In genomic region chr17:40419559-40420331, GRCh38 we compare ENCODE assay signal across 10 cellular contexts. TPM values are rescaled to one million over a fixed set of nuclear protein-coding genes. Genes with fewer than 3 reads are reported as not detected.
DNase-seq lines count a peak whose midpoint lies in the region; ATAC-seq and TF ChIP-seq lines count a peak whose summit lies in the region.
"Had no signal": no experiment of that assay in that cellular context is flagged by ENCODE, and none has a peak within 500 bp of the region (broad histone marks: within the 10 kb centered on the region; RNA-seq: fewer than 3 reads in every experiment).

No MANE protein-coding gene starts in this region.

- ATAC-seq in activated CD8-positive, alpha-beta T cell treated with anti-CD3 and anti-CD28 coated beads, Interleukin-2, amount 10 ng/mL, durations not matched to agents 7 days and 5 days = no peak
- no peak for ATAC-seq in HG02870 (IDR thresholded peaks at IDR 0.05; ENCODE audit: unreplicated experiment)

- no peaks in the 10 kb centered on the region for H3K27me3 Mint-ChIP-seq in activated CD8-positive, alpha-beta T cell treated with anti-CD3 and anti-CD28 coated beads, Interleukin-2, amount 10 ng/mL, durations not matched to agents 7 days and 5 days (ENCODE audit: low read depth)
- H3K27me3 Mint-ChIP-seq in nephron (ENCODE audit: low read depth) = no peaks in the 10 kb centered on the region

- no peaks in the 10 kb centered on the region for H3K9me3 Mint-ChIP-seq in activated CD8-positive, alpha-beta T cell treated with anti-CD3 and anti-CD28 coated beads, Interleukin-2, amount 10 ng/mL, durations not matched to agents 7 days and 5 days (ENCODE audit: insufficient read depth)
- no peaks in the 10 kb centered on the region for H3K9me3 Mint-ChIP-seq in nephron

- H3K36me3 Mint-ChIP-seq in activated CD8-positive, alpha-beta T cell treated with anti-CD3 and anti-CD28 coated beads, Interleukin-2, amount 10 ng/mL, durations not matched to agents 7 days and 5 days (ENCODE audit: low read depth) = peaks cover 27% of the 10 kb centered on the region
- no peaks in the 10 kb centered on the region for H3K36me3 Mint-ChIP-seq in nephron (ENCODE audit: low read depth)

- no peak for TF ChIP-seq CTCF in nephron (IDR thresholded peaks at IDR 0.05; ENCODE audit: unreplicated experiment in 3 of 3)

- DNase-seq in NCI-H1436 (lab: John Stamatoyannopoulos, UW) (peak; percentile 41), NCI-H1436 treated with DMSO at 0.1 percent for 48 hours (lab: John Stamatoyannopoulos, UW) (no peak), M059J (ENCODE audit: low read depth) (peak; percentile 24), LoVo (ENCODE audit: low spot score) (no peak)
- DNase-seq in activated CD8-positive, alpha-beta T cell treated with anti-CD3 and anti-CD28 coated beads, Interleukin-2, amount 10 ng/mL, durations not matched to agents 7 days and 5 days = no peak
- no peak for DNase-seq in stimulated activated CD4-positive, alpha-beta T cell treated with anti-CD3 and anti-CD28 coated beads, Interleukin-1b, Interleukin-23, amount 100 ng/mL, for 48 hours
- DNase-seq: 8988T, GM23248 had no signal

- peak overlapping the region; percentile 32 for H3K27ac Mint-ChIP-seq in activated CD8-positive, alpha-beta T cell treated with anti-CD3 and anti-CD28 coated beads, Interleukin-2, amount 10 ng/mL, durations not matched to agents 7 days and 5 days
- peak overlapping the region; percentile 82 to 87 (median 82) for H3K27ac Mint-ChIP-seq in nephron

- peak overlapping the region; percentile 30 for H3K4me3 Mint-ChIP-seq in activated CD8-positive, alpha-beta T cell treated with anti-CD3 and anti-CD28 coated beads, Interleukin-2, amount 10 ng/mL, durations not matched to agents 7 days and 5 days
- H3K4me3 Mint-ChIP-seq in nephron = peak overlapping the region; percentile 39 to 76 (median 72)

- CTCF ChIA-PET in activated CD8-positive, alpha-beta T cell treated with anti-CD3 and anti-CD28 coated beads, Interleukin-2, amount 10 ng/mL, durations not matched to agents 7 days and 5 days (lab: Charles Lee) = interaction anchor here (1.3 to 6.6 kb wide), 3 partner anchors 22 to 140 kb away, joined by 3 to 122 read pairs (median 49); partner anchors contain the start of gene IGFBP4

- POLR2A ChIA-PET in activated CD8-positive, alpha-beta T cell treated with anti-CD3 and anti-CD28 coated beads, Interleukin-2, amount 10 ng/mL, durations not matched to agents 7 days and 5 days (lab: Charles Lee) = interaction anchor here (1.1 to 2.7 kb wide), 2 partner anchors 7 to 15 kb away, joined by 3 to 41 read pairs; no protein-coding TSS in a partner anchor

- peaks cover 39% of the 10 kb centered on the region for H3K4me1 Mint-ChIP-seq in activated CD8-positive, alpha-beta T cell treated with anti-CD3 and anti-CD28 coated beads, Interleukin-2, amount 10 ng/mL, durations not matched to agents 7 days and 5 days (ENCODE audit: low read depth)
- H3K4me1 Mint-ChIP-seq in nephron = peaks cover 32% of the 10 kb centered on the region

RNA-seq across cellular contexts. Expression of gene TOP2A, which starts 2.0 kb away (rescaled TPM):
- 190 and 252 TPM in 2 replicates for total RNA-seq in M059J (2014; rRNA removed; shearing (Covaris generic))
- total RNA-seq in activated CD8-positive, alpha-beta T cell treated with anti-CD3 and anti-CD28 coated beads, Interleukin-2, amount 10 ng/mL, durations not matched to agents 7 days and 5 days = 100 to 1,000 TPM; 517 to 567 TPM

RNA-seq across cellular contexts. Expression of gene IGFBP4, which starts 23.5 kb away (rescaled TPM):
- total RNA-seq in M059J (2014; rRNA removed; shearing (Covaris generic)) = 6.5 and 10.1 TPM in 2 replicates
- total RNA-seq in activated CD8-positive, alpha-beta T cell treated with anti-CD3 and anti-CD28 coated beads, Interleukin-2, amount 10 ng/mL, durations not matched to agents 7 days and 5 days = 10 to 100 TPM; 28.7 to 28.9 TPM

RNA-seq across cellular contexts. Expression of gene GJD3, which starts 55.2 kb away (rescaled TPM):
- not detected in 2 replicates for total RNA-seq in M059J (2014; rRNA removed; shearing (Covaris generic))
- under 1 TPM in 1 of 2 experiments, not detected in 1; 0.29 TPM for total RNA-seq in activated CD8-positive, alpha-beta T cell treated with anti-CD3 and anti-CD28 coated beads, Interleukin-2, amount 10 ng/mL, durations not matched to agents 7 days and 5 days

Comparison
In these comparisons a context has a peak if more than half of its experiments do, and no peak if none do; other contexts are left out.
1. DNase-seq: peak in NCI-H1436 (single experiment) and M059J (single experiment); none in NCI-H1436 treated with DMSO at 0.1 percent for 48 hours (single experiment), activated CD8-positive, alpha-beta T cell treated with anti-CD3 and anti-CD28 coated beads, Interleukin-2, amount 10 ng/mL, durations not matched to agents 7 days and 5 days (single experiment), stimulated activated CD4-positive, alpha-beta T cell treated with anti-CD3 and anti-CD28 coated beads, Interleukin-1b, Interleukin-23, amount 100 ng/mL, for 48 hours (single experiment) and LoVo (single experiment).